In the genomic region with DNA sequence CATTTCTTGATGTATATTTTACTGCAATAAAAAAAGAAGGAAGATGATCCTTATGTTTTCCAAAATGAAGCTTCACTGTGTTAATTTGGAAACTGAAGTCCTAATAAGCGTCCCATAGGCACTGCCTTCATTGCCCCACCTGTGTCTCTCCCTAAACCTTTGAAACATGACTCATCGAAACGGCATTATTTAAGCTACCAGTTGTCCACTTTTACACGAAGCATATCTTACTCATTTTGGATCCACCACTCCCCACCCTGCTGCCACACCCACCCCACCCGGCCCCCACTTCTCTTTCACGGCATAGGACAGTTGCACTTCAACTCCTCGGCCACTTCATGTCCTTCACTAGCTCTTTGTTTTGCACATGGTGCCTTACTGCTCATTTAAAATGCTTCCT, we compare ENCODE assay signal across 1 cellular context.
TF ChIP-seq lines count a peak whose summit lies in the region.

No MANE protein-coding gene starts in this region.

TF ChIP-seq in WTC11, 78 proteins besides CTCF, POLR2A, EP300 and RAD21 (continued from another document):
- TF ChIP-seq, protein P1, sequence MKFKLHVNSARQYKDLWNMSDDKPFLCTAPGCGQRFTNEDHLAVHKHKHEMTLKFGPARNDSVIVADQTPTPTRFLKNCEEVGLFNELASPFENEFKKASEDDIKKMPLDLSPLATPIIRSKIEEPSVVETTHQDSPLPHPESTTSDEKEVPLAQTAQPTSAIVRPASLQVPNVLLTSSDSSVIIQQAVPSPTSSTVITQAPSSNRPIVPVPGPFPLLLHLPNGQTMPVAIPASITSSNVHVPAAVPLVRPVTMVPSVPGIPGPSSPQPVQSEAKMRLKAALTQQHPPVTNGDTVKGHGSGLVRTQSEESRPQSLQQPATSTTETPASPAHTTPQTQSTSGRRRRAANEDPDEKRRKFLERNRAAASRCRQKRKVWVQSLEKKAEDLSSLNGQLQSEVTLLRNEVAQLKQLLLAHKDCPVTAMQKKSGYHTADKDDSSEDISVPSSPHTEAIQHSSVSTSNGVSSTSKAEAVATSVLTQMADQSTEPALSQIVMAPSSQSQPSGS (CRISPR knock-in tag; IDR thresholded peaks at IDR 0.05; ENCODE audit: borderline replicate concordance, low read depth), result no peak
- TF ChIP-seq TEAD4 (CRISPR knock-in tag; IDR thresholded peaks at IDR 0.05) (no peak), RORB (CRISPR knock-in tag; IDR thresholded peaks at IDR 0.05) (no peak), FOXJ3 (CRISPR knock-in tag; IDR thresholded peaks at IDR 0.05; ENCODE audit: borderline replicate concordance) (no peak)
- TF ChIP-seq, protein P2, sequence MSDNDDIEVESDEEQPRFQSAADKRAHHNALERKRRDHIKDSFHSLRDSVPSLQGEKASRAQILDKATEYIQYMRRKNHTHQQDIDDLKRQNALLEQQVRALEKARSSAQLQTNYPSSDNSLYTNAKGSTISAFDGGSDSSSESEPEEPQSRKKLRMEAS (CRISPR knock-in tag; IDR thresholded peaks at IDR 0.05), result no peak
